ENCODE assay signal across 29 cellular contexts in genomic region chr16:80296034-80296433, GRCh38.
"Had no signal": no experiment of that assay in that cellular context is flagged by ENCODE, and none has a peak within 500 bp of the region (broad histone marks: within the 10 kb centered on the region; RNA-seq: fewer than 3 reads in every experiment).

No MANE protein-coding gene starts in this region.

- ATAC-seq: stimulated activated effector memory CD8-positive, alpha-beta T cell treated with anti-CD3 and anti-CD28 coated beads, Interleukin-12 subunit alpha, Interleukin-12 subunit beta, amount 100 ng/mL, for 72 hours; stimulated activated memory B cell treated with anti-CD40 and anti-IgM and Interleukin-4, amounts not matched to agents 10 μg/mL and 1 μg/mL and 100 μg/mL, for 72 hours; stimulated activated naive B cell treated with anti-CD40 and anti-IgM and Interleukin-4, amounts not matched to agents 10 μg/mL and 1 μg/mL and 100 μg/mL, for 72 hours; stimulated activated naive CD8-positive, alpha-beta T cell treated with anti-CD3 and anti-CD28 coated beads, Interleukin-15, amount 100 ng/mL, for 72 hours; stimulated activated naive CD8-positive, alpha-beta T cell treated with anti-CD3 and anti-CD28 coated beads, Interleukin-15, Interleukin-2, amounts not matched to agents 100 U/mL and 50 U/mL, for 24 hours; upper lobe of right lung had no signal

- H3K9me3 ChIP-seq: stomach, suprapubic skin, testis, thoracic aorta, thyroid gland, tibial artery, tibial nerve, transverse colon, upper lobe of left lung, upper lobe of right lung, uterus, vagina had no signal

- H3K36me3 ChIP-seq: stomach, suprapubic skin, thoracic aorta, thyroid gland, tibial artery, tibial nerve, transverse colon, upper lobe of left lung, upper lobe of right lung, uterus, vagina had no signal

- H3K27me3 ChIP-seq: stomach, suprapubic skin, testis, thyroid gland, tibial artery, tibial nerve, transverse colon, upper lobe of left lung, upper lobe of right lung, uterus, vagina had no signal

- H3K27me3 Mint-ChIP-seq: stimulated activated memory B cell treated with anti-CD40 and anti-IgM and Interleukin-4, amounts not matched to agents 10 μg/mL and 1 μg/mL and 100 μg/mL, for 72 hours; type B pancreatic cell had no signal

- H3K4me1 ChIP-seq: suprapubic skin, testis, thyroid gland, tibial nerve, transverse colon, upper lobe of right lung, uterus, vagina had no signal

- H3K4me1 Mint-ChIP-seq: stimulated activated effector memory CD8-positive, alpha-beta T cell treated with anti-CD3 and anti-CD28 coated beads, Interleukin-12 subunit alpha, Interleukin-12 subunit beta, amount 100 ng/mL, for 72 hours; stimulated activated memory B cell treated with anti-CD40 and anti-IgM and Interleukin-4, amounts not matched to agents 10 μg/mL and 1 μg/mL and 100 μg/mL, for 72 hours; stimulated activated naive B cell treated with anti-CD40 and anti-IgM and Interleukin-4, amounts not matched to agents 10 μg/mL and 1 μg/mL and 100 μg/mL, for 72 hours; stimulated activated naive CD8-positive, alpha-beta T cell treated with anti-CD3 and anti-CD28 coated beads, Interleukin-15, amount 100 ng/mL, for 72 hours had no signal

- DNase-seq: stimulated activated CD4-positive, alpha-beta T cell treated with anti-CD3 and anti-CD28 coated beads, Interleukin-2, amount 100 ng/mL, for 48 hours; stimulated activated CD4-positive, alpha-beta T cell treated with anti-CD3 and anti-CD28 coated beads, Interleukin-4, amount 100 ng/mL, for 1 hour; stimulated activated CD4-positive, alpha-beta T cell treated with anti-CD3 and anti-CD28 coated beads, Interleukin-4, amount 100 ng/mL, for 24 hours; stimulated activated CD4-positive, alpha-beta T cell treated with anti-CD3 and anti-CD28 coated beads, Interleukin-4, amount 100 ng/mL, for 4 hours; stimulated activated CD8-positive, alpha-beta memory T cell treated with anti-CD3 and anti-CD28 coated beads, Interleukin-4, amount 100 ng/mL, for 48 hours; stimulated activated naive B cell treated with anti-CD40 and anti-IgM and Interleukin-4, amounts not matched to agents 10 μg/mL and 1 μg/mL and 100 μg/mL, for 72 hours; stimulated activated naive CD4-positive, alpha-beta T cell; stimulated activated naive CD4-positive, alpha-beta T cell treated with Interleukin-2 at 50 U/mL for 16 hours; stimulated activated naive CD8-positive, alpha-beta T cell treated with anti-CD3 and anti-CD28 coated beads, Interleukin-15, amount 100 ng/mL, for 72 hours; stimulated activated naive CD8-positive, alpha-beta T cell treated with anti-CD3 and anti-CD28 coated beads, Interleukin-15, Interleukin-2, amounts not matched to agents 100 U/mL and 50 U/mL, for 24 hours; stomach; substantia nigra; testis; thyroid gland; tibial artery; transverse colon; trophoblast cell; upper lobe of right lung; uterus had no signal

- FAIRE-seq: urothelium cell line had no signal

- H3K4me3 Mint-ChIP-seq: stimulated activated effector memory CD8-positive, alpha-beta T cell treated with anti-CD3 and anti-CD28 coated beads, Interleukin-12 subunit alpha, Interleukin-12 subunit beta, amount 100 ng/mL, for 72 hours; stimulated activated memory B cell treated with anti-CD40 and anti-IgM and Interleukin-4, amounts not matched to agents 10 μg/mL and 1 μg/mL and 100 μg/mL, for 72 hours; stimulated activated naive B cell treated with anti-CD40 and anti-IgM and Interleukin-4, amounts not matched to agents 10 μg/mL and 1 μg/mL and 100 μg/mL, for 72 hours; stimulated activated naive CD8-positive, alpha-beta T cell treated with anti-CD3 and anti-CD28 coated beads, Interleukin-15, amount 100 ng/mL, for 72 hours; stimulated activated naive CD8-positive, alpha-beta T cell treated with anti-CD3 and anti-CD28 coated beads, Interleukin-15, Interleukin-2, amounts not matched to agents 100 ng/mL and 50 ng/mL, for 24 hours; type B pancreatic cell had no signal

- H3K27ac Mint-ChIP-seq: stimulated activated effector memory CD8-positive, alpha-beta T cell treated with anti-CD3 and anti-CD28 coated beads, Interleukin-12 subunit alpha, Interleukin-12 subunit beta, amount 100 ng/mL, for 72 hours; stimulated activated memory B cell treated with anti-CD40 and anti-IgM and Interleukin-4, amounts not matched to agents 10 μg/mL and 1 μg/mL and 100 μg/mL, for 72 hours; stimulated activated naive B cell treated with anti-CD40 and anti-IgM and Interleukin-4, amounts not matched to agents 10 μg/mL and 1 μg/mL and 100 μg/mL, for 72 hours; stimulated activated naive CD8-positive, alpha-beta T cell treated with anti-CD3 and anti-CD28 coated beads, Interleukin-15, amount 100 ng/mL, for 72 hours; stimulated activated naive CD8-positive, alpha-beta T cell treated with anti-CD3 and anti-CD28 coated beads, Interleukin-15, Interleukin-2, amounts not matched to agents 100 ng/mL and 50 ng/mL, for 24 hours; type B pancreatic cell had no signal

- H3K9me3 Mint-ChIP-seq: stimulated activated effector memory CD8-positive, alpha-beta T cell treated with anti-CD3 and anti-CD28 coated beads, Interleukin-12 subunit alpha, Interleukin-12 subunit beta, amount 100 ng/mL, for 72 hours; stimulated activated memory B cell treated with anti-CD40 and anti-IgM and Interleukin-4, amounts not matched to agents 10 μg/mL and 1 μg/mL and 100 μg/mL, for 72 hours; stimulated activated naive CD8-positive, alpha-beta T cell treated with anti-CD3 and anti-CD28 coated beads, Interleukin-15, Interleukin-2, amounts not matched to agents 100 ng/mL and 50 ng/mL, for 24 hours; type B pancreatic cell had no signal

- H3K27ac ChIP-seq: stomach, suprapubic skin, testis, thoracic aorta, thyroid gland, tibial artery, tibial nerve, transverse colon, upper lobe of left lung, upper lobe of right lung, uterus, vagina had no signal

- H3K36me3 Mint-ChIP-seq: stimulated activated effector memory CD8-positive, alpha-beta T cell treated with anti-CD3 and anti-CD28 coated beads, Interleukin-12 subunit alpha, Interleukin-12 subunit beta, amount 100 ng/mL, for 72 hours; stimulated activated memory B cell treated with anti-CD40 and anti-IgM and Interleukin-4, amounts not matched to agents 10 μg/mL and 1 μg/mL and 100 μg/mL, for 72 hours; stimulated activated naive B cell treated with anti-CD40 and anti-IgM and Interleukin-4, amounts not matched to agents 10 μg/mL and 1 μg/mL and 100 μg/mL, for 72 hours; type B pancreatic cell had no signal

- H3K4me3 ChIP-seq: stomach, suprapubic skin, testis, thoracic aorta, thyroid gland, tibial artery, tibial nerve, transverse colon, upper lobe of left lung, upper lobe of right lung, uterus, vagina had no signal
